Comparison of ENCODE assay signal across 8 cellular contexts in the genomic region with DNA sequence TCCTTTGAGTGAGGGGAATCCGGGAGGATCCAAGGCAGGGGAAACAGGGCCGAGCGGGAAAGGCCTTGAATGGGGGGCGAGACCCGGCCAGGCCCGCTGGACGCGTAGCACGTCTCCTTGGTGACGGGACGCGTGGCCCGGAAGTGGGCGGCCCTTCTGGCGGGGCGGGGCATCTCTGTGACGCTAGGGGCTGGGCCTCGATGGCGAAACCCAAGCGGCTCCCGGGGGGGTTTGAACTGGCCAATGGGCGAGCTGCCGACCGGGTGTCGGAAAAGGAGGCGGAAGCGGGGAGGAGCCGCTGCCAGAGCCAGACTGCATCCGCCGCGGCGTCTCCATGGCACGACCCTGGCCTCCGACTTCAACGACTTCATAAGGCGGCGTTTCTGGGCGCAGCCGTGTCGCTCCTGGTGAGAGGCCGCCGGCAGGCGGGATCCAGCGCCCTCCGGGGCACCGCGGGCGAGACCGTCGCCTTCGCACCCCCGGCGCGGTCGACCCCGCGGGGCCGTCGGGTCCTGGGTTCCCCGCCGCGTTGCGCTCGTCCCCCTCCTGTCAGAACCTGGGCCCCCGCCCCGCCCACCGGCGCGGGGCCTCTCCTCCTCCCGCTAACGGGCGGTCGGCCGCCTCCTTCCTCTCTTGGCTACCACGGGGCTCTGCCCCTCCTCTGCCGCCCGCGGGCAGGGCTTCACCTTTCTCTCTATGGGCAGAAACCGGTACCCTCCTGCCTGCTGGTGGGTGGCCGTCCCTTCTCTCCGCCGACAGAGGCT. TPM values are rescaled to one million over a fixed set of nuclear protein-coding genes. Genes with fewer than 3 reads are reported as not detected.
DNase-seq lines count a peak whose midpoint lies in the region; ATAC-seq lines count a peak whose summit lies in the region.

A gene (plus strand): TSS at position 158 of the 764 bp plus-strand sequence. CDS start 86 bp downstream, at position 244.

- no peaks in the 10 kb centered on the region for H3K27me3 Mint-ChIP-seq in activated CD4-positive, alpha-beta T cell treated with anti-CD3 and anti-CD28 coated beads, Interleukin-2, amount 10 ng/mL, durations not matched to agents 24 days and 14 days

- intact Hi-C loops in activated CD4-positive, alpha-beta T cell treated with anti-CD3 and anti-CD28 coated beads, Interleukin-2, amount 10 ng/mL, durations not matched to agents 24 days and 14 days (cut with micrococcal nuclease) = loop anchor here (1.0 to 5.0 kb wide), 6 partner anchors 49 to 571 kb away; a partner anchor contains a TSS

- ATAC-seq in GM19351 (IDR thresholded peaks at IDR 0.05; ENCODE audit: unreplicated experiment) (peak; percentile 87), HG03520 (IDR thresholded peaks at IDR 0.05; ENCODE audit: unreplicated experiment) (peak; percentile 86)

- H3K36me3 Mint-ChIP-seq in activated CD4-positive, alpha-beta T cell treated with anti-CD3 and anti-CD28 coated beads, Interleukin-2, amount 10 ng/mL, durations not matched to agents 24 days and 14 days (ENCODE audit: low read depth) = peaks cover 9% of the 10 kb centered on the region

- H3K27ac Mint-ChIP-seq in activated CD4-positive, alpha-beta T cell treated with anti-CD3 and anti-CD28 coated beads, Interleukin-2, amount 10 ng/mL, durations not matched to agents 24 days and 14 days = peak within 1 kb of the TSS; percentile 94

- peaks cover 20% of the 10 kb centered on the region for H3K4me1 Mint-ChIP-seq in activated CD4-positive, alpha-beta T cell treated with anti-CD3 and anti-CD28 coated beads, Interleukin-2, amount 10 ng/mL, durations not matched to agents 24 days and 14 days

- H3K4me3 Mint-ChIP-seq in activated CD4-positive, alpha-beta T cell treated with anti-CD3 and anti-CD28 coated beads, Interleukin-2, amount 10 ng/mL, durations not matched to agents 24 days and 14 days = peak within 1 kb of the TSS; percentile 91

- peak; percentile 68 to 97 (median 93) for DNase-seq in C1 segment of cervical spinal cord (lab: John Stamatoyannopoulos, UW)
- peak; percentile 99 for DNase-seq in NCI-H69 (lab: John Stamatoyannopoulos, UW)
- DNase-seq in activated CD4-positive, alpha-beta T cell treated with anti-CD3 and anti-CD28 coated beads, Interleukin-2, amount 10 ng/mL, durations not matched to agents 24 days and 14 days = peak; percentile 100
- DNase-seq in cortex of kidney (lab: John Stamatoyannopoulos, UW) = peak; percentile 40
- DNase-seq in left kidney (ENCODE audit: low read depth, low spot score) = peak; percentile 99
- DNase-seq in stimulated activated CD4-positive, alpha-beta T cell treated with anti-CD3 and anti-CD28 coated beads, Interleukin-1b, Interleukin-23, amount 100 ng/mL, for 48 hours = peak; percentile 99

- H3K9me3 Mint-ChIP-seq in activated CD4-positive, alpha-beta T cell treated with anti-CD3 and anti-CD28 coated beads, Interleukin-2, amount 10 ng/mL, durations not matched to agents 24 days and 14 days = no peaks in the 10 kb centered on the region

RNA-seq across cellular contexts. Expression of the gene that starts here (rescaled TPM):
- total RNA-seq in activated CD4-positive, alpha-beta T cell treated with anti-CD3 and anti-CD28 coated beads, Interleukin-2, amount 10 ng/mL, durations not matched to agents 24 days and 14 days = 60.8 and 64.8 TPM in 2 replicates

Comparison
In these comparisons a context has a peak if more than half of its experiments do, and no peak if none do; other contexts are left out.
1. Peak in every context shown above with its lines: DNase-seq and ATAC-seq.
2. DNase-seq: peak in every context shown above with its lines; median percentile 100 in activated CD4-positive, alpha-beta T cell treated with anti-CD3 and anti-CD28 coated beads, Interleukin-2, amount 10 ng/mL, durations not matched to agents 24 days and 14 days; 99 in NCI-H69; 99 in left kidney; 99 in stimulated activated CD4-positive, alpha-beta T cell treated with anti-CD3 and anti-CD28 coated beads, Interleukin-1b, Interleukin-23, amount 100 ng/mL, for 48 hours; 93 in C1 segment of cervical spinal cord; 40 in cortex of kidney.